Comparison of ENCODE assay signal across 16 cellular contexts in the genomic region with DNA sequence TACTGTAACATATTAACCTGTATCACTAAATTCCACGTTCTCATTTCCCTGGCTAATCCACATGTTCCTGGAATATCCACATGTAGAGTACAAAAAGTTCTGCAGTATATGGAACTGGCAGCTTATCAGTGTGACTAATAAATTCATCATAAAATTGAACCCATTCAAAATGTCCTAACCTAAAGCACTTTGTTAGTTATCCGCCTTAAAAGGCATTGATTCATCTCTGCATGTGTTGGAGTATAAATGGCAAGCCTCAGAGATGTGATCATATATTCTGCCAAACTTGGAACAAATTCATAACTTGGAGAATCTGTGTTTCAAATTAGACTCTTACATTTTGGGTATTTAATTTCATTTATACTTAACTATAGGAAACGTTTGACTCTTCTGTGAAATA. TPM values are rescaled to one million over a fixed set of nuclear protein-coding genes. Genes with fewer than 3 reads are reported as not detected.
DNase-seq lines count a peak whose midpoint lies in the region; ATAC-seq and TF ChIP-seq lines count a peak whose summit lies in the region.
"Had no signal": no experiment of that assay in that cellular context is flagged by ENCODE, and none has a peak within 500 bp of the region (broad histone marks: within the 10 kb centered on the region; RNA-seq: fewer than 3 reads in every experiment).

No MANE protein-coding gene starts in this region.

- H3K4me3 ChIP-seq in epithelial cell of esophagus (ENCODE audit: low read length) = no peak overlapping the region
- H3K4me3 ChIP-seq: PC-9 had no signal

- CTCF ChIA-PET in RWPE1 (lab: Yijun Ruan, JAX) = no interaction called here

- POLR2A ChIA-PET in RWPE1 (lab: Yijun Ruan, JAX; ENCODE audit: low non-redundant PET) = no interaction called here

- H3K27ac ChIP-seq in RWPE1 (no peak overlapping the region), foreskin keratinocyte (peak overlapping the region; percentile 53)
- H3K27ac ChIP-seq: C4-2B, PC-9 had no signal

- TF ChIP-seq CTCF in RWPE1 (conservative IDR thresholded peaks at IDR 0.05; ENCODE audit: low read depth) = no peak
- no peak for TF ChIP-seq CTCF in epithelial cell of esophagus (IDR thresholded peaks at IDR 0.05; ENCODE audit: insufficient read depth, low read depth, low read length, missing control alignments)
- no peak for TF ChIP-seq CTCF in foreskin keratinocyte (conservative IDR thresholded peaks at IDR 0.05)

- DNase-seq in Daoy (ENCODE audit: low read depth) (peak; percentile 15), RWPE1 (ENCODE audit: low spot score) (peak; percentile 51), epithelial cell of esophagus (ENCODE audit: low read depth) (peak; percentile 40), foreskin keratinocyte (peak in 1 of 2 donors; percentile 47), COR-L47 (lab: John Stamatoyannopoulos, UW) (no peak)
- DNase-seq: DMS153, NCI-H1092, NCI-H2107, NCI-H226, PC-9, Right ventricle myocardium superior had no signal

- peaks cover 20% of the 10 kb centered on the region for H3K4me1 ChIP-seq in foreskin keratinocyte

- H3K27me3 ChIP-seq in foreskin keratinocyte = no peaks in the 10 kb centered on the region

- ATAC-seq in foreskin keratinocyte (peak; percentile 71), HG03460 (IDR thresholded peaks at IDR 0.05; ENCODE audit: unreplicated experiment) (no peak), HG02610 (IDR thresholded peaks at IDR 0.05; ENCODE audit: unreplicated experiment) (no peak), GM21786 (IDR thresholded peaks at IDR 0.05; ENCODE audit: unreplicated experiment) (no peak)
- ATAC-seq: HCT116 had no signal

RNA-seq across cellular contexts. Expression of gene NREP, which starts 25.2 kb away (rescaled TPM):
- 171 and 173 TPM in 2 replicates for total RNA-seq in Daoy (2014; rRNA removed; shearing (Covaris generic))
- total RNA-seq in foreskin keratinocyte = 1.1 and 1.7 TPM in 2 replicates
- 1.0 and 1.5 TPM in 2 replicates for polyA plus RNA-seq in foreskin keratinocyte
- total RNA-seq: PC-9 had no signal

Comparison
In these comparisons a context has a peak if more than half of its experiments do, and no peak if none do; other contexts are left out.
1. RNA of gene NREP, which starts 25.2 kb away (total RNA-seq): 171 to 173 TPM in Daoy; 1.1 to 1.7 TPM in foreskin keratinocyte; every median in the first group is over 10 times any median in the second.